In genomic region chr14:106843951-106844483, GRCh38 we compare ENCODE assay signal across 8 cellular contexts.
DNase-seq lines count a peak whose midpoint lies in the region; TF ChIP-seq lines count a peak whose summit lies in the region.

No MANE protein-coding gene starts in this region.

- H3K27ac ChIP-seq in OCI-LY3 (ENCODE audit: low read length) (peak overlapping the region; percentile 91), mucosa of rectum (ENCODE audit: low read depth in 2 of 2, low read length in 2 of 2) (peak overlapping the region; percentile 95 to 97)

- H3K9ac ChIP-seq in OCI-LY3 (ENCODE audit: low read length) (peak overlapping the region; percentile 97), adipocyte (ENCODE audit: low read length) (peak overlapping the region; percentile 82), mucosa of rectum (ENCODE audit: low read depth in 1 of 2, low read length in 2 of 2) (peak overlapping the region; percentile 87 to 93)

- peak; percentile 57 for DNase-seq in DMS79 treated with DMSO at 0.1 percent for 48 hours (lab: John Stamatoyannopoulos, UW)
- DNase-seq in DMS79 (lab: John Stamatoyannopoulos, UW), result no peak
- no peak for DNase-seq in adipocyte (ENCODE audit: low read depth)
- no peak for DNase-seq in HK-2 (ENCODE audit: unreplicated experiment)
- DNase-seq in OCI-M2 (lab: John Stamatoyannopoulos, UW; ENCODE audit: unreplicated experiment), result no peak
- no peak for DNase-seq in NCI-H1092 treated with DMSO at 0.1 percent for 48 hours (lab: John Stamatoyannopoulos, UW)

- no peaks in the 10 kb centered on the region for H3K9me3 ChIP-seq in OCI-LY3 (ENCODE audit: insufficient read depth, low read length)
- H3K9me3 ChIP-seq in adipocyte (ENCODE audit: control insufficient read depth, low read length), result no peaks in the 10 kb centered on the region
- H3K9me3 ChIP-seq in mucosa of rectum (ENCODE audit: control insufficient read depth in 2 of 2, low read length in 2 of 2), result no peaks in the 10 kb centered on the region

- H3K4me2 ChIP-seq in OCI-LY3 (ENCODE audit: low read length), result peak overlapping the region; percentile 93

- TF ChIP-seq CTCF in OCI-LY3 (IDR thresholded peaks at IDR 0.05; ENCODE audit: low read depth, low read length), result no peak

- H3K4me3 ChIP-seq in OCI-LY3 (ENCODE audit: low read length) (peak overlapping the region; percentile 85), adipocyte (ENCODE audit: low read length) (peak overlapping the region; percentile 74), mucosa of rectum (ENCODE audit: low read length in 2 of 2) (peak overlapping the region; percentile 75 to 93)

- H3K4me1 ChIP-seq in OCI-LY3 (ENCODE audit: low read length) (peaks cover 49% of the 10 kb centered on the region), adipocyte (ENCODE audit: control insufficient read depth, insufficient read depth, low read length) (peaks cover 47% of the 10 kb centered on the region), mucosa of rectum (ENCODE audit: control insufficient read depth in 2 of 2, insufficient read depth in 2 of 2, low read length in 2 of 2) (peaks cover 19 to 23% of the 10 kb centered on the region in 2 donors)

- H2AFZ ChIP-seq in OCI-LY3 (ENCODE audit: low read depth, low read length), result peak overlapping the region; percentile 42; the same call in 1 of the 2 replicates

- H3K36me3 ChIP-seq in OCI-LY3 (replicated peaks; ENCODE audit: low read depth, low read length) (peaks cover under 1% of the 10 kb centered on the region), adipocyte (ENCODE audit: control insufficient read depth, insufficient read depth, low read length, severe bottlenecking) (no peaks in the 10 kb centered on the region), mucosa of rectum (ENCODE audit: control insufficient read depth in 2 of 2, insufficient read depth in 2 of 2, low read length in 2 of 2) (no peaks in the 10 kb centered on the region)

- H3K27me3 ChIP-seq in OCI-LY3 (ENCODE audit: low read depth, low read length), result no peaks in the 10 kb centered on the region
- H3K27me3 ChIP-seq in adipocyte (replicated peaks; ENCODE audit: control insufficient read depth, insufficient read depth, low read length), result no peaks in the 10 kb centered on the region
- H3K27me3 ChIP-seq in mucosa of rectum (ENCODE audit: control insufficient read depth in 2 of 2, insufficient read depth in 2 of 2, low read length in 2 of 2), result no peaks in the 10 kb centered on the region

- peaks cover 46% of the 10 kb centered on the region for H3K79me2 ChIP-seq in OCI-LY3 (ENCODE audit: low read length)

- peaks cover 7% of the 10 kb centered on the region; the same call in 1 of the 2 replicates for H4K20me1 ChIP-seq in OCI-LY3 (ENCODE audit: insufficient read depth, low read length)
